In genomic region chr5:39257554-39257953, GRCh38 we compare ENCODE assay signal across 26 cellular contexts. TPM values are rescaled to one million over a fixed set of nuclear protein-coding genes. Genes with fewer than 3 reads are reported as not detected.
"Had no signal": no experiment of that assay in that cellular context is flagged by ENCODE, and none has a peak within 500 bp of the region (broad histone marks: within the 10 kb centered on the region; RNA-seq: fewer than 3 reads in every experiment).

No MANE protein-coding gene starts in this region.

- H3K4me1 ChIP-seq: ascending aorta, esophagus muscularis mucosa, gastroesophageal sphincter, pancreas, thyroid gland, upper lobe of right lung had no signal

- H3K27me3 Mint-ChIP-seq: naive thymus-derived CD4-positive, alpha-beta T cell; stimulated activated naive CD8-positive, alpha-beta T cell treated with anti-CD3 and anti-CD28 coated beads, Interleukin-15, Interleukin-2, amounts not matched to agents 100 ng/mL and 50 ng/mL, for 24 hours had no signal

- H3K27me3 ChIP-seq: ascending aorta, brain microvascular endothelial cell, esophagus muscularis mucosa, gastroesophageal sphincter, pancreas, thyroid gland, upper lobe of right lung had no signal

- H3K4me1 Mint-ChIP-seq: WTC11 had no signal

- H3K36me3 ChIP-seq: ascending aorta, brain microvascular endothelial cell, esophagus muscularis mucosa, gastroesophageal sphincter, pancreas, thyroid gland, upper lobe of right lung had no signal

- H3K4me3 Mint-ChIP-seq: naive thymus-derived CD4-positive, alpha-beta T cell; stimulated activated naive CD8-positive, alpha-beta T cell treated with anti-CD3 and anti-CD28 coated beads, Interleukin-15, Interleukin-2, amounts not matched to agents 100 ng/mL and 50 ng/mL, for 24 hours; WTC11 had no signal

- H3K4me3 ChIP-seq: ascending aorta, esophagus muscularis mucosa, gastroesophageal sphincter, lung, pancreas, psoas muscle, thyroid gland, upper lobe of right lung had no signal

- H3K9me3 ChIP-seq: ascending aorta, esophagus muscularis mucosa, gastroesophageal sphincter, pancreas, psoas muscle, thyroid gland, upper lobe of right lung had no signal

- H3K9me3 Mint-ChIP-seq: activated naive CD4-positive, alpha-beta T cell treated with anti-CD3 and anti-CD28 coated beads, Interleukin-2, amount 50 U/mL, for 72 hours; naive thymus-derived CD4-positive, alpha-beta T cell; stimulated activated naive CD8-positive, alpha-beta T cell treated with anti-CD3 and anti-CD28 coated beads, Interleukin-15, Interleukin-2, amounts not matched to agents 100 ng/mL and 50 ng/mL, for 24 hours; WTC11 had no signal

- ATAC-seq: activated naive CD4-positive, alpha-beta T cell treated with anti-CD3 and anti-CD28 coated beads, Interleukin-2, amount 50 U/mL, for 72 hours; gastroesophageal sphincter; left colon; naive thymus-derived CD4-positive, alpha-beta T cell; pancreas; psoas muscle; right cardiac atrium; upper lobe of right lung; WTC11 had no signal

- DNase-seq: activated T-cell treated with anti-CD3 and anti-CD28 coated beads, Interleukin-2, amount 50 U/mL, for 1 hour; brain microvascular endothelial cell; central memory CD4-positive, alpha-beta T cell; effector memory CD4-positive, alpha-beta T cell; head of caudate nucleus; hypothalamus; left colon; naive thymus-derived CD4-positive, alpha-beta T cell; pancreas; psoas muscle; right cardiac atrium; stimulated activated CD4-positive, alpha-beta T cell treated with anti-CD3 and anti-CD28 coated beads, Interleukin-1b, Interleukin-23, amount 100 ng/mL, for 48 hours; substantia nigra; T-helper 9 cell; upper lobe of right lung had no signal

- FAIRE-seq: endothelial cell of umbilical vein, islet of Langerhans, pancreas had no signal

- H3K36me3 Mint-ChIP-seq: activated naive CD4-positive, alpha-beta T cell treated with anti-CD3 and anti-CD28 coated beads, Interleukin-2, amount 50 U/mL, for 72 hours; WTC11 had no signal

- H3K27ac ChIP-seq: ascending aorta, brain microvascular endothelial cell, esophagus muscularis mucosa, gastroesophageal sphincter, pancreas, psoas muscle, thyroid gland, upper lobe of right lung had no signal

- H3K27ac Mint-ChIP-seq: activated naive CD4-positive, alpha-beta T cell treated with anti-CD3 and anti-CD28 coated beads, Interleukin-2, amount 50 U/mL, for 72 hours; stimulated activated naive CD8-positive, alpha-beta T cell treated with anti-CD3 and anti-CD28 coated beads, Interleukin-15, Interleukin-2, amounts not matched to agents 100 ng/mL and 50 ng/mL, for 24 hours; WTC11 had no signal

RNA-seq across cellular contexts. Expression of gene FYB1, which starts 38.2 kb away (rescaled TPM):
- total RNA-seq: dermis microvascular lymphatic vessel endothelial cell had no signal
- polyA plus RNA-seq: endothelial cell of umbilical vein had no signal
